In genomic region chr2:11729362-11730212, GRCh38 we compare ENCODE assay signal across 26 cellular contexts. TPM values are rescaled to one million over a fixed set of nuclear protein-coding genes. Genes with fewer than 3 reads are reported as not detected.
DNase-seq lines count a peak whose midpoint lies in the region; ATAC-seq, FAIRE-seq and TF ChIP-seq lines count a peak whose summit lies in the region.
"Had no signal": no experiment of that assay in that cellular context is flagged by ENCODE, and none has a peak within 500 bp of the region (broad histone marks: within the 10 kb centered on the region; RNA-seq: fewer than 3 reads in every experiment).

No MANE protein-coding gene starts in this region.

- no peaks in the 10 kb centered on the region for H3K9me2 ChIP-seq in SK-N-SH

- DNase-seq in DMS53 (lab: John Stamatoyannopoulos, UW), result peak; percentile 13
- DNase-seq in DMS53 treated with DMSO at 0.1 percent for 48 hours (lab: John Stamatoyannopoulos, UW; ENCODE audit: unreplicated experiment), result no peak
- DNase-seq in SK-N-SH, result no peak
- DNase-seq in SKM-1 treated with dmso at 0.1 percent for 144 hours (lab: John Stamatoyannopoulos, UW; ENCODE audit: unreplicated experiment), result peak; percentile 49
- no peak for DNase-seq in urothelium cell line (ENCODE audit: low spot score)
- no peak for DNase-seq in NCI-H2171 (lab: John Stamatoyannopoulos, UW)
- DNase-seq in kidney glomerular epithelial cell (lab: John Stamatoyannopoulos, UW), result no peak
- DNase-seq: ACHN; CD4-positive, alpha-beta T cell; COR-L47; GOT3; HCEC 1CT; KG1; NCI-H1105; NCI-H146; NCI-H446 treated with DMSO at 0.1 percent for 48 hours; NCI-H748 treated with DMSO at 0.1 percent for 48 hours; PC-9; SHP77 treated with DMSO at 0.1 percent for 48 hours; SW 1271; T-helper 2 cell had no signal

- peaks cover 0 to 19% of the 10 kb centered on the region in 2 experiments; a peak in 2 of 4 replicates for H3K4me1 ChIP-seq in SK-N-SH (ENCODE audit: control insufficient read depth in 1 of 2, insufficient read depth in 2 of 2, low read depth in 1 of 2, low read length in 1 of 2)
- H3K4me1 ChIP-seq: BLaER1 had no signal

- no peaks in the 10 kb centered on the region for H3F3A ChIP-seq in SK-N-SH (replicated peaks; ENCODE audit: insufficient read depth)

- H3K4me3 ChIP-seq in SK-N-SH (ENCODE audit: low read depth in 2 of 2, low read length in 1 of 2), result no peak overlapping the region
- H3K4me3 ChIP-seq: BLaER1, PC-9 had no signal

- no peaks in the 10 kb centered on the region for H3K9me3 ChIP-seq in SK-N-SH
- H3K9me3 ChIP-seq: BLaER1 had no signal

- H3K4me2 ChIP-seq in SK-N-SH, result no peak overlapping the region
- H3K4me2 ChIP-seq: BLaER1, PC-9 had no signal

- CTCF ChIA-PET in SK-N-SH (lab: Yijun Ruan, JAX), result interaction anchor here (0.9 to 32.6 kb wide), 6 partner anchors 14 to 61 kb away, joined by 4 to 873 read pairs (median 9); partner anchors contain the start of gene LPIN1

- H3K36me3 ChIP-seq in SK-N-SH (replicated peaks in 1 of 2; ENCODE audit: control insufficient read depth in 1 of 2, insufficient read depth in 2 of 2, low read length in 1 of 2), result no peaks in the 10 kb centered on the region
- H3K36me3 ChIP-seq: BLaER1 had no signal

- no peak overlapping the region for H2AFZ ChIP-seq in SK-N-SH (ENCODE audit: low read depth)
- H2AFZ ChIP-seq: PC-9 had no signal

- no peak for TF ChIP-seq CTCF in SK-N-SH (IDR thresholded peaks at IDR 0.05)

- H3K9ac ChIP-seq in SK-N-SH, result no peak overlapping the region
- H3K9ac ChIP-seq: BLaER1 had no signal

- peak; percentile 46 for FAIRE-seq in urothelium cell line (lab: Jason Lieb, UNC)
- FAIRE-seq: GM12892 had no signal

- H4K20me1 ChIP-seq in SK-N-SH (ENCODE audit: insufficient read depth), result no peaks in the 10 kb centered on the region
- H4K20me1 ChIP-seq: BLaER1 had no signal

- no peaks in the 10 kb centered on the region for H3K79me2 ChIP-seq in SK-N-SH (ENCODE audit: insufficient read depth)

- POLR2A ChIA-PET in SK-N-SH (lab: Yijun Ruan, JAX), result interaction anchor here (0.8 to 1.2 kb wide), 2 partner anchors 10 to 15 kb away, joined by 3 to 4 read pairs; no protein-coding TSS in a partner anchor

- H3K27me3 ChIP-seq in SK-N-SH (ENCODE audit: insufficient read depth), result peaks cover 6% of the 10 kb centered on the region; the same call in 1 of the 2 replicates
- H3K27me3 ChIP-seq: BLaER1 had no signal

- ATAC-seq in SK-N-SH treated with all-trans-retinoic acid at 6 μM for 48 hours, result no peak

- H3K27ac ChIP-seq in SK-N-SH (ENCODE audit: low read depth in 2 of 2, low read length in 1 of 2), result no peak overlapping the region
- H3K27ac ChIP-seq: 22Rv1, BLaER1, PC-9, RWPE1 had no signal

- 90% methylated on average over 2 of the region's 2 CpGs for WGBS in SK-N-SH (ENCODE audit: low lambda C conversion rate)

- TF ChIP-seq RAD21 in SK-N-SH (IDR thresholded peaks at IDR 0.05; ENCODE audit: low read length), result no peak

- TF ChIP-seq EP300 in SK-N-SH (IDR thresholded peaks at IDR 0.05; ENCODE audit: borderline replicate concordance in 1 of 2, low read depth in 1 of 2, low read length in 1 of 2), result peak in 1 of 2 experiments; percentile 24; a peak in 1 of 4 replicates

TF ChIP-seq in SK-N-SH, 30 proteins besides CTCF, POLR2A, EP300 and RAD21:
- TF ChIP-seq RCOR1 (IDR thresholded peaks at IDR 0.05; ENCODE audit: low read length) (0 out of 2 replicates have a peak, but pooled peaks have one; percentile 36), MXI1 (IDR thresholded peaks at IDR 0.05; ENCODE audit: low read depth, low read length) (peak; percentile 27; the same call in 1 of the 2 replicates), YY1 (IDR thresholded peaks at IDR 0.05; ENCODE audit: low read depth) (no peak)

TF ChIP-seq in SK-N-SH treated with all-trans-retinoic acid at 6 μM for 48 hours, 23 proteins besides CTCF, POLR2A, EP300 and RAD21:
- TF ChIP-seq ZNF565 (CRISPR knock-in tag; conservative IDR thresholded peaks at IDR 0.05; ENCODE audit: low read depth) (no peak), ZC3H10 (CRISPR knock-in tag; IDR thresholded peaks at IDR 0.05) (no peak), ZFP3 (CRISPR knock-in tag; IDR thresholded peaks at IDR 0.05) (no peak)

RNA-seq across cellular contexts. Expression of gene LPIN1, which starts 16.8 kb away (rescaled TPM):
- polyA plus RNA-seq in SK-N-SH (2012; rRNA removed), result 22.1 and 28.2 TPM in 2 replicates
- 14.9 and 17.7 TPM in 2 replicates for polyA plus RNA-seq in SK-N-SH (2012; cell fraction: cytosol; rRNA removed)
- polyA plus RNA-seq in SK-N-SH (2012; cell fraction: nucleus; rRNA removed), result 60.5 and 67.4 TPM in 2 replicates

RNA-seq across cellular contexts. Expression of gene NTSR2, which starts 59.6 kb away (rescaled TPM):
- not detected in 2 replicates for polyA plus RNA-seq in SK-N-SH (2012; rRNA removed)
- polyA plus RNA-seq in SK-N-SH (2012; cell fraction: cytosol; rRNA removed), result not detected in 2 replicates
- polyA plus RNA-seq in SK-N-SH (2012; cell fraction: nucleus; rRNA removed), result not detected in 2 replicates

Comparison
In these comparisons a context has a peak if more than half of its experiments do, and no peak if none do; other contexts are left out.
1. DNase-seq: peak in DMS53 (single experiment) and SKM-1 treated with dmso at 0.1 percent for 144 hours (single experiment); none in DMS53 treated with DMSO at 0.1 percent for 48 hours (single experiment), SK-N-SH (single experiment), urothelium cell line (single experiment), NCI-H2171 (single experiment) and kidney glomerular epithelial cell (single experiment).